In genomic region chr12:74539261-74539660, GRCh38 we compare ENCODE assay signal across 8 cellular contexts. TPM values are rescaled to one million over a fixed set of nuclear protein-coding genes. Genes with fewer than 3 reads are reported as not detected.
A peak's percentile ranks its signal among the peaks of the same experiment; 100 is the strongest.
DNase-seq lines count a peak whose midpoint lies in the region; ATAC-seq and TF ChIP-seq lines count a peak whose summit lies in the region.

No MANE protein-coding gene starts in this region.

- no peak for TF ChIP-seq CTCF in spleen (IDR thresholded peaks at IDR 0.05 in 8 of 11, conservative IDR thresholded peaks at IDR 0.05 in 3 of 11)

- no peaks in the 10 kb centered on the region for H3K9me3 ChIP-seq in spleen

- peaks cover 0 to 39% (median 2%) of the 10 kb centered on the region in 6 donors for H3K36me3 ChIP-seq in spleen

- peak overlapping the region; percentile 57 to 88 (median 66) for H3K4me3 ChIP-seq in spleen

- H3K4me1 Mint-ChIP-seq in T-cell: peaks cover 57 to 66% (median 62%) of the 10 kb centered on the region in 3 donors

- DNase-seq in DMS53 (lab: John Stamatoyannopoulos, UW) (peak; percentile 26), DMS53 treated with DMSO at 0.1 percent for 48 hours (lab: John Stamatoyannopoulos, UW; ENCODE audit: unreplicated experiment) (no peak), T-cell (no peak), glomerular visceral epithelial cell (ENCODE audit: extremely low spot score) (peak; percentile 7), spleen (no peak), midbrain (lab: John Stamatoyannopoulos, UW) (no peak)

- ATAC-seq in T-cell (replicated peaks in 1 of 4): no peak
- no peak for ATAC-seq in GM18498 (IDR thresholded peaks at IDR 0.05; ENCODE audit: unreplicated experiment)
- ATAC-seq in HG03432 (IDR thresholded peaks at IDR 0.05; ENCODE audit: unreplicated experiment): no peak

- peak overlapping the region; percentile 93 to 97 (median 97) for H3K4me3 Mint-ChIP-seq in T-cell

- no peak for TF ChIP-seq POLR2A in spleen (IDR thresholded peaks at IDR 0.05)

- H3K36me3 Mint-ChIP-seq in T-cell: peaks cover 43% of the 10 kb centered on the region

- H3K9me3 Mint-ChIP-seq in T-cell: no peaks in the 10 kb centered on the region

- intact Hi-C loops in spleen (cut with DNase I; ENCODE audit: low total_unique reads): no loop called here

- H3K4me1 ChIP-seq in spleen: peaks cover 22 to 67% (median 51%) of the 10 kb centered on the region in 6 donors

- POLR2A ChIA-PET in T-cell (lab: Charles Lee): interaction anchor here in 1 of 2 donors (1.0 kb wide), 1 partner anchor 941 kb away, joined by 3 read pairs; no protein-coding TSS in a partner anchor

- peak overlapping the region in 5 of 8 donors; percentile 91 to 96 (median 94) for H3K27ac ChIP-seq in spleen

- CTCF ChIA-PET in T-cell (lab: Charles Lee): interaction anchor here (0.6 to 0.7 kb wide), 2 partner anchors 56 to 1960 kb away, joined by 3 to 13 read pairs; no protein-coding TSS in a partner anchor

- peak overlapping the region; percentile 79 to 99 for H3K27ac Mint-ChIP-seq in T-cell

- H3K27me3 ChIP-seq in spleen (replicated peaks in 1 of 7): no peaks in the 10 kb centered on the region

- WGBS in spleen, 5 donors: 70 to 89% (median 84%) methylated on average over 4 of the region's 4 CpGs

- no peaks in the 10 kb centered on the region for H3K27me3 Mint-ChIP-seq in T-cell

RNA-seq across cellular contexts. Expression of gene ATXN7L3B, which starts 1.6 kb away (rescaled TPM):
- total RNA-seq in T-cell (10 to 100 TPM; 35.1 to 46.8 (median 40.3) TPM), spleen (10 to 100 TPM; 24.7 to 33.7 (median 26.1) TPM)
- polyA plus RNA-seq in spleen: 10 to 100 TPM; 10.0 to 16.9 (median 15.5) TPM

Comparison
In these comparisons a context has a peak if more than half of its experiments do, and no peak if none do; other contexts are left out.
1. DNase-seq: peak in DMS53 (single experiment) and glomerular visceral epithelial cell (single experiment); none in DMS53 treated with DMSO at 0.1 percent for 48 hours (single experiment), T-cell (0 of 34), spleen (single experiment) and midbrain (single experiment).